Comparison of ENCODE assay signal across 21 cellular contexts in genomic region chr17:49280061-49280460, GRCh38. TPM values are rescaled to one million over a fixed set of nuclear protein-coding genes. Genes with fewer than 3 reads are reported as not detected.
DNase-seq lines count a peak whose midpoint lies in the region; ATAC-seq, FAIRE-seq and TF ChIP-seq lines count a peak whose summit lies in the region.
"Had no signal": no experiment of that assay in that cellular context is flagged by ENCODE, and none has a peak within 500 bp of the region (broad histone marks: within the 10 kb centered on the region; RNA-seq: fewer than 3 reads in every experiment).

No MANE protein-coding gene starts in this region.

- no peak overlapping the region for H3K9ac ChIP-seq in kidney (ENCODE audit: low read length in 2 of 2)
- H3K9ac ChIP-seq: GM23248 had no signal

- H3K4me1 ChIP-seq in heart right ventricle (no peaks in the 10 kb centered on the region), kidney (ENCODE audit: control insufficient read depth in 1 of 2, insufficient read depth in 1 of 2, low read depth in 1 of 2, low read length in 2 of 2) (no peaks in the 10 kb centered on the region)
- H3K4me1 ChIP-seq: BE2C had no signal

- DNase-seq in cardiac septum (ENCODE audit: low spot score) (peak; percentile 17), heart right ventricle (no peak), ecto neural progenitor cell (ENCODE audit: low spot score) (peak; percentile 30), kidney (peak; percentile 15), posterior vena cava (ENCODE audit: low spot score) (peak; percentile 50), substantia nigra (lab: John Stamatoyannopoulos, UW) (no peak), DMS153 (lab: John Stamatoyannopoulos, UW) (no peak), cortex of kidney (lab: John Stamatoyannopoulos, UW) (no peak)
- DNase-seq: ACHN; BE2C; C1 segment of cervical spinal cord; CD4-positive, CD25-positive, alpha-beta regulatory T cell; CD8-positive, alpha-beta memory T cell; COR-L47; DMS 273 treated with DMSO at 0.1 percent for 48 hours; GM23248; HCEC 1CT had no signal

- no peaks in the 10 kb centered on the region for H3K36me3 ChIP-seq in heart right ventricle
- H3K36me3 ChIP-seq in kidney (ENCODE audit: control insufficient read depth in 1 of 2, insufficient read depth in 2 of 2, low read length in 2 of 2) = no peaks in the 10 kb centered on the region
- H3K36me3 ChIP-seq: BE2C had no signal

- intact Hi-C loops in cardiac septum (cut with DNase I) = no loop called here
- intact Hi-C loops in heart right ventricle (cut with DNase I) = no loop called here
- intact Hi-C loops in kidney (cut with DNase I) = no loop called here
- intact Hi-C loops in posterior vena cava (cut with DNase I) = no loop called here

- H3K27ac ChIP-seq in heart right ventricle = no peak overlapping the region
- no peak overlapping the region for H3K27ac ChIP-seq in kidney (ENCODE audit: low read depth in 2 of 2, low read length in 2 of 2)
- no peak overlapping the region for H3K27ac ChIP-seq in substantia nigra (ENCODE audit: low read depth, low read length, poor library complexity, severe bottlenecking)
- H3K27ac ChIP-seq: GM23248 had no signal

- H3K4me3 ChIP-seq in heart right ventricle (no peak overlapping the region), kidney (ENCODE audit: low read length in 2 of 2) (no peak overlapping the region)
- H3K4me3 ChIP-seq: GM23248 had no signal

- TF ChIP-seq CTCF in heart right ventricle (IDR thresholded peaks at IDR 0.05) (no peak), kidney (IDR thresholded peaks at IDR 0.05; ENCODE audit: borderline replicate concordance, extremely low read depth, insufficient read depth) (no peak)

- 92 to 95% methylated on average over 5 of the region's 5 CpGs for WGBS in heart right ventricle, 2 donors

- no peaks in the 10 kb centered on the region for H3K27me3 ChIP-seq in heart right ventricle
- H3K27me3 ChIP-seq: BE2C had no signal

- FAIRE-seq in kidney (lab: Jason Lieb, UNC) = no peak
- FAIRE-seq: A204.1, G401.6, GM12891 had no signal

- ATAC-seq in heart right ventricle = no peak

- H3K9me3 ChIP-seq in heart right ventricle (peaks cover 0 to 6% (median 0%) of the 10 kb centered on the region in 11 donors), kidney (ENCODE audit: control insufficient read depth in 1 of 2, low read length in 2 of 2) (no peaks in the 10 kb centered on the region)
- H3K9me3 ChIP-seq: BE2C had no signal

RNA-seq across cellular contexts. Expression of gene PHOSPHO1, which starts 49.5 kb away (rescaled TPM):
- total RNA-seq in cardiac septum (3.8 TPM), heart right ventricle (1 to 10 TPM in 4 of 10 donors, under 1 TPM in 6; 0.14 to 1.9 (median 0.49) TPM), kidney (0.22 TPM), posterior vena cava (1 to 10 TPM in 1 of 2 donors, under 1 TPM in 1; 0.62 to 2.6 TPM)
- polyA plus RNA-seq in heart right ventricle (1 to 10 TPM in 1 of 2 donors, under 1 TPM in 1; 0.52 to 1.1 TPM), kidney (ENCODE audit: insufficient read depth, low read depth, low replicate concordance) (1.5 TPM)
- total RNA-seq: CD4-positive, CD25-positive, alpha-beta regulatory T cell; CD8-positive, alpha-beta memory T cell; GM23248; HT-29 had no signal
- polyA plus RNA-seq: GM23248 had no signal

Comparison
In these comparisons a context has a peak if more than half of its experiments do, and no peak if none do; other contexts are left out.
1. DNase-seq: peak in cardiac septum (single experiment), ecto neural progenitor cell (single experiment), kidney (single experiment) and posterior vena cava (single experiment); none in heart right ventricle (0 of 2), substantia nigra (0 of 49), DMS153 (single experiment) and cortex of kidney (single experiment).